Comparison of ENCODE assay signal across 8 cellular contexts in genomic region chr19:40806385-40807146, GRCh38. TPM values are rescaled to one million over a fixed set of nuclear protein-coding genes. Genes with fewer than 3 reads are reported as not detected.
DNase-seq lines count a peak whose midpoint lies in the region; ATAC-seq, FAIRE-seq and TF ChIP-seq lines count a peak whose summit lies in the region.

No MANE protein-coding gene starts in this region.

- no peaks in the 10 kb centered on the region for H3K9me3 Mint-ChIP-seq in activated CD8-positive, alpha-beta T cell treated with anti-CD3 and anti-CD28 coated beads, Interleukin-2, amount 10 ng/mL, durations not matched to agents 7 days and 5 days (ENCODE audit: insufficient read depth)

- peaks cover 35% of the 10 kb centered on the region for H3K4me1 ChIP-seq in HepG2 (ENCODE audit: insufficient read depth, low read length)

- no peaks in the 10 kb centered on the region for H3K9me3 ChIP-seq in HepG2 (ENCODE audit: low read length)

- WGBS in HepG2 (ENCODE audit: low lambda C conversion rate), result 69% methylated on average over 26 of the region's 26 CpGs

- H3K4me2 ChIP-seq in HepG2 (ENCODE audit: low read depth, low read length), result no peak overlapping the region

- H2AFZ ChIP-seq in HepG2 (ENCODE audit: low read length), result no peak overlapping the region

- peak overlapping the region in 57 of 59 donors; percentile 3 to 65 (median 40) for H3K4me3 ChIP-seq in dorsolateral prefrontal cortex
- no peak overlapping the region for H3K4me3 ChIP-seq in HepG2 (replicated peaks in 1 of 3; ENCODE audit: insufficient read depth in 1 of 3, low read depth in 2 of 3, low read length in 3 of 3)

- H4K20me1 ChIP-seq in HepG2 (ENCODE audit: insufficient read depth, low read length), result peaks cover 11% of the 10 kb centered on the region; the same call in 1 of the 2 replicates

- DNase-seq in GM13976 (ENCODE audit: low spot score), result peak; percentile 84
- DNase-seq in NCI-H1930 (lab: John Stamatoyannopoulos, UW), result peak; percentile 53 to 65
- DNase-seq in activated CD8-positive, alpha-beta T cell treated with anti-CD3 and anti-CD28 coated beads, Interleukin-2, amount 10 ng/mL, durations not matched to agents 7 days and 5 days, result peak; percentile 86
- peak; percentile 81 to 98 (median 92) for DNase-seq in dorsolateral prefrontal cortex
- peak; percentile 66 for DNase-seq in HepG2 (ENCODE audit: low spot score)
- DNase-seq in stimulated activated CD4-positive, alpha-beta T cell treated with anti-CD3 and anti-CD28 coated beads, Interleukin-1b, Interleukin-23, amount 100 ng/mL, for 48 hours, result peak; percentile 82
- DNase-seq in NCI-H345 (lab: John Stamatoyannopoulos, UW), result no peak

- ATAC-seq in activated CD8-positive, alpha-beta T cell treated with anti-CD3 and anti-CD28 coated beads, Interleukin-2, amount 10 ng/mL, durations not matched to agents 7 days and 5 days, result peak; percentile 56
- ATAC-seq in HepG2 (peak; percentile 81), GM21529 (IDR thresholded peaks at IDR 0.05; ENCODE audit: unreplicated experiment) (no peak)

- TF ChIP-seq CTCF in GM13976 (IDR thresholded peaks at IDR 0.05; ENCODE audit: borderline replicate concordance, control extremely low read depth, extremely low read depth, insufficient read depth, missing control alignments), result peak; percentile 61
- peak; percentile 78 to 98 (median 93) for TF ChIP-seq CTCF in dorsolateral prefrontal cortex (IDR thresholded peaks at IDR 0.05 in 54 of 56, conservative IDR thresholded peaks at IDR 0.05 in 2 of 56; ENCODE audit: low read depth in 1 of 56, partially characterized antibody in 56 of 56)
- TF ChIP-seq CTCF in HepG2 (CRISPR knock-in tag; IDR thresholded peaks at IDR 0.05), result peak; percentile 77

- no TSS peak for BruUV-seq in HepG2 (replicated peaks; lab: Mats Ljungman, UMichigan)

- POLR2A ChIA-PET in activated CD8-positive, alpha-beta T cell treated with anti-CD3 and anti-CD28 coated beads, Interleukin-2, amount 10 ng/mL, durations not matched to agents 7 days and 5 days (lab: Charles Lee), result interaction anchor here (0.6 to 6.1 kb wide), 6 partner anchors 8 to 195 kb away, joined by 3 to 35 read pairs (median 4); partner anchors contain the start of genes EGLN2 and RAB4B
- POLR2A ChIA-PET in HepG2 (lab: Yijun Ruan, JAX), result interaction anchor here (0.9 to 3.1 kb wide), 7 partner anchors 8 to 236 kb away, joined by 3 to 21 read pairs (median 7); partner anchors contain the start of genes ACTMAP, EGLN2, RAB4B and SNRPA

- TF ChIP-seq EP300 in HepG2 (IDR thresholded peaks at IDR 0.05; ENCODE audit: low read depth in 2 of 2, low read length in 2 of 2), result no peak
- TF ChIP-seq EP300 in HepG2 (CRISPR knock-in tag; IDR thresholded peaks at IDR 0.05; ENCODE audit: borderline replicate concordance), result no peak

- H3K36me3 ChIP-seq in HepG2 (replicated peaks in 1 of 2; ENCODE audit: control insufficient read depth in 1 of 2, insufficient read depth in 2 of 2, low read length in 2 of 2), result peaks cover 15 to 29% of the 10 kb centered on the region in 2 experiments; a peak in 4 of 5 replicates

- H3K79me2 ChIP-seq in HepG2 (ENCODE audit: insufficient read depth, low read length), result peaks cover 15% of the 10 kb centered on the region

- peaks cover under 1% of the 10 kb centered on the region for H3K27me3 Mint-ChIP-seq in activated CD8-positive, alpha-beta T cell treated with anti-CD3 and anti-CD28 coated beads, Interleukin-2, amount 10 ng/mL, durations not matched to agents 7 days and 5 days (ENCODE audit: low read depth)

- no peak overlapping the region for H3K9ac ChIP-seq in HepG2 (ENCODE audit: insufficient read depth, low read depth, low read length)

- intact Hi-C loops in dorsolateral prefrontal cortex (cut with DNase I), result loop anchor here in 1 of 2 donors (5.0 kb wide), 1 partner anchor 89 kb away; the partner anchor contains the start of genes COQ8B and ITPKC
- intact Hi-C loops in HepG2 (cut with micrococcal nuclease; ENCODE audit: unreplicated experiment), result loop anchor here (2.0 to 5.0 kb wide), 3 partner anchors 62 to 144 kb away; partner anchors contain the start of genes COQ8B and ITPKC

- H3K4me3 Mint-ChIP-seq in activated CD8-positive, alpha-beta T cell treated with anti-CD3 and anti-CD28 coated beads, Interleukin-2, amount 10 ng/mL, durations not matched to agents 7 days and 5 days, result peak overlapping the region; percentile 95

- no peak for TF ChIP-seq POLR2A in HepG2 (IDR thresholded peaks at IDR 0.05; ENCODE audit: insufficient read depth in 1 of 2, low read depth in 2 of 2, low read length in 2 of 2)

- H3K36me3 Mint-ChIP-seq in activated CD8-positive, alpha-beta T cell treated with anti-CD3 and anti-CD28 coated beads, Interleukin-2, amount 10 ng/mL, durations not matched to agents 7 days and 5 days (ENCODE audit: low read depth), result peaks cover 82% of the 10 kb centered on the region

- H3K27ac Mint-ChIP-seq in activated CD8-positive, alpha-beta T cell treated with anti-CD3 and anti-CD28 coated beads, Interleukin-2, amount 10 ng/mL, durations not matched to agents 7 days and 5 days, result peak overlapping the region; percentile 95

- H3K27me3 ChIP-seq in dorsolateral prefrontal cortex, result no peaks in the 10 kb centered on the region
- H3K27me3 ChIP-seq in HepG2 (ENCODE audit: control insufficient read depth in 1 of 2, insufficient read depth in 2 of 2, low read length in 2 of 2), result no peaks in the 10 kb centered on the region; a peak in 1 of 5 replicates

- peak overlapping the region; percentile 68 to 99 (median 96) for H3K27ac ChIP-seq in dorsolateral prefrontal cortex
- no peak overlapping the region for H3K27ac ChIP-seq in HepG2 (ENCODE audit: extremely low read length, insufficient read depth, low read length)

- peak; percentile 74 for TF ChIP-seq RAD21 in HepG2 (CRISPR knock-in tag; IDR thresholded peaks at IDR 0.05)

- peaks cover 94% of the 10 kb centered on the region for H3K4me1 Mint-ChIP-seq in activated CD8-positive, alpha-beta T cell treated with anti-CD3 and anti-CD28 coated beads, Interleukin-2, amount 10 ng/mL, durations not matched to agents 7 days and 5 days (ENCODE audit: low read depth)

- peak; percentile 23 for FAIRE-seq in HepG2 (lab: Jason Lieb, UNC)

- in situ Hi-C loops in GM13976 (cut with MboI; ENCODE audit: low sequenced_read_pairs, unreplicated experiment), result no loop called here
- in situ Hi-C loops in HepG2 (cut with HindIII; ENCODE audit: extremely low pct_ligation_motif_present, low pct_unique_long_range_greater_than_20kb), result loop anchor here (5.0 kb wide), 2 partner anchors 54 to 144 kb away; partner anchors contain the start of genes ACTMAP and SNRPA

- CTCF ChIA-PET in activated CD8-positive, alpha-beta T cell treated with anti-CD3 and anti-CD28 coated beads, Interleukin-2, amount 10 ng/mL, durations not matched to agents 7 days and 5 days (lab: Charles Lee), result interaction anchor here (0.8 to 5.6 kb wide), 28 partner anchors 8 to 550 kb away, joined by 3 to 63 read pairs (median 5); partner anchors contain the start of genes ACTMAP, COQ8B, EGLN2 and ITPKC
- CTCF ChIA-PET in HepG2 (lab: Yijun Ruan, JAX; ENCODE audit: low intra/inter-chr PET ratio, low total read pairs), result interaction anchor here (0.7 to 1.1 kb wide), 2 partner anchors 8 to 62 kb away, joined by 4 read pairs; partner anchors contain the start of gene EGLN2

RNA-seq across cellular contexts. Expression of gene EGLN2, which starts 7.6 kb away (rescaled TPM):
- total RNA-seq in activated CD8-positive, alpha-beta T cell treated with anti-CD3 and anti-CD28 coated beads, Interleukin-2, amount 10 ng/mL, durations not matched to agents 7 days and 5 days, result 100 to 1,000 TPM; 121 to 126 TPM
- total RNA-seq in dorsolateral prefrontal cortex (100 to 1,000 TPM in 69 of 120 experiments, 10 to 100 TPM in 51; 73.7 to 138 (median 102) TPM), HepG2 (2016; rRNA removed; fragmentation: Illumina TruSeq; extraction: Trizol) (32.4 and 40.8 TPM in 2 replicates)
- total RNA-seq in HepG2 (2016; cell fraction: cytosol; rRNA removed; fragmentation: Illumina TruSeq; extraction: Trizol; ENCODE audit: low read depth), result 19.0 and 19.4 TPM in 2 replicates
- 37.6 and 41.3 TPM in 2 replicates for total RNA-seq in HepG2 (2016; cell fraction: insoluble cytoplasmic fraction; rRNA removed; fragmentation: Illumina TruSeq; extraction: Trizol)
- 39.4 and 40.9 TPM in 2 replicates for total RNA-seq in HepG2 (2016; cell fraction: membrane; rRNA removed; fragmentation: Illumina TruSeq; extraction: Trizol)
- total RNA-seq in HepG2 (2016; cell fraction: nucleus; rRNA removed; fragmentation: Illumina TruSeq; extraction: Trizol), result 27.3 and 29.2 TPM in 2 replicates
- polyA plus RNA-seq in HepG2 (2011; rRNA removed), result 16.5 and 25.4 TPM in 2 replicates
- polyA plus RNA-seq in HepG2 (2011; cell fraction: cytosol; rRNA removed), result 16.4 and 23.8 TPM in 2 replicates
- 38.7 and 44.6 TPM in 2 replicates for polyA plus RNA-seq in HepG2 (2011; cell fraction: nucleus; rRNA removed)
- 14.0 and 22.0 TPM in 2 replicates for polyA plus RNA-seq in HepG2 (2012)
- polyA plus RNA-seq in HepG2 (2016; cell fraction: cytosol; fragmentation: Illumina TruSeq; extraction: Trizol; ENCODE audit: low read depth), result 13.6 and 14.2 TPM in 2 replicates
- 31.3 and 33.0 TPM in 2 replicates for polyA plus RNA-seq in HepG2 (2016; cell fraction: insoluble cytoplasmic fraction; fragmentation: Illumina TruSeq; extraction: Trizol; ENCODE audit: low read depth)
- polyA plus RNA-seq in HepG2 (2016; cell fraction: membrane; fragmentation: Illumina TruSeq; extraction: Trizol; ENCODE audit: low read depth), result 24.9 and 27.6 TPM in 2 replicates
- 40.6 and 43.6 TPM in 2 replicates for polyA plus RNA-seq in HepG2 (2016; cell fraction: nucleus; fragmentation: Illumina TruSeq; extraction: Trizol; ENCODE audit: insufficient read depth, low read depth)
- 38.0 and 66.8 TPM in 2 replicates for polyA minus RNA-seq in HepG2 (2011; rRNA and poly(A)+ RNA removed; ENCODE audit: low replicate concordance)
- polyA minus RNA-seq in HepG2 (2011; cell fraction: cytosol; rRNA and poly(A)+ RNA removed), result 9.9 and 12.8 TPM in 2 replicates
- 16.5 and 19.2 TPM in 2 replicates for polyA minus RNA-seq in HepG2 (2011; cell fraction: nucleus; rRNA and poly(A)+ RNA removed)

RNA-seq across cellular contexts. Expression of gene RAB4B, which starts 28.5 kb away (rescaled TPM):
- total RNA-seq in activated CD8-positive, alpha-beta T cell treated with anti-CD3 and anti-CD28 coated beads, Interleukin-2, amount 10 ng/mL, durations not matched to agents 7 days and 5 days, result 10 to 100 TPM; 50.2 to 53.1 TPM
- total RNA-seq in dorsolateral prefrontal cortex (100 to 1,000 TPM in 6 of 120 experiments, 10 to 100 TPM in 114; 42.2 to 113 (median 77.4) TPM), HepG2 (2016; rRNA removed; fragmentation: Illumina TruSeq; extraction: Trizol) (2.2 and 3.3 TPM in 2 replicates)
- 1.3 and 2.3 TPM in 2 replicates for total RNA-seq in HepG2 (2016; cell fraction: cytosol; rRNA removed; fragmentation: Illumina TruSeq; extraction: Trizol; ENCODE audit: low read depth)
- total RNA-seq in HepG2 (2016; cell fraction: insoluble cytoplasmic fraction; rRNA removed; fragmentation: Illumina TruSeq; extraction: Trizol), result 2.1 and 3.5 TPM in 2 replicates
- 2.2 and 2.4 TPM in 2 replicates for total RNA-seq in HepG2 (2016; cell fraction: membrane; rRNA removed; fragmentation: Illumina TruSeq; extraction: Trizol)
- 3.3 and 4.5 TPM in 2 replicates for total RNA-seq in HepG2 (2016; cell fraction: nucleus; rRNA removed; fragmentation: Illumina TruSeq; extraction: Trizol)
- 5.4 and 6.1 TPM in 2 replicates for polyA plus RNA-seq in HepG2 (2011; rRNA removed)
- 8.5 and 11.8 TPM in 2 replicates for polyA plus RNA-seq in HepG2 (2011; cell fraction: cytosol; rRNA removed)
- 11.9 and 12.0 TPM in 2 replicates for polyA plus RNA-seq in HepG2 (2011; cell fraction: nucleus; rRNA removed)
- polyA plus RNA-seq in HepG2 (2012), result 4.2 and 5.6 TPM in 2 replicates
- polyA plus RNA-seq in HepG2 (2016; cell fraction: cytosol; fragmentation: Illumina TruSeq; extraction: Trizol; ENCODE audit: low read depth), result 3.1 and 4.5 TPM in 2 replicates
- polyA plus RNA-seq in HepG2 (2016; cell fraction: insoluble cytoplasmic fraction; fragmentation: Illumina TruSeq; extraction: Trizol; ENCODE audit: low read depth), result 3.4 and 4.4 TPM in 2 replicates
- polyA plus RNA-seq in HepG2 (2016; cell fraction: membrane; fragmentation: Illumina TruSeq; extraction: Trizol; ENCODE audit: low read depth), result 3.8 and 3.9 TPM in 2 replicates
- 13.8 and 16.0 TPM in 2 replicates for polyA plus RNA-seq in HepG2 (2016; cell fraction: nucleus; fragmentation: Illumina TruSeq; extraction: Trizol; ENCODE audit: insufficient read depth, low read depth)
- polyA minus RNA-seq in HepG2 (2011; rRNA and poly(A)+ RNA removed; ENCODE audit: low replicate concordance), result 2.7 and 3.9 TPM in 2 replicates
- 1.9 and 3.3 TPM in 2 replicates for polyA minus RNA-seq in HepG2 (2011; cell fraction: cytosol; rRNA and poly(A)+ RNA removed)
- 1.9 and 2.2 TPM in 2 replicates for polyA minus RNA-seq in HepG2 (2011; cell fraction: nucleus; rRNA and poly(A)+ RNA removed)

RNA-seq across cellular contexts. Expression of gene MIA, which starts 31.2 kb away (rescaled TPM):
- total RNA-seq in activated CD8-positive, alpha-beta T cell treated with anti-CD3 and anti-CD28 coated beads, Interleukin-2, amount 10 ng/mL, durations not matched to agents 7 days and 5 days, result not detected
- total RNA-seq in dorsolateral prefrontal cortex (10 to 100 TPM in 4 of 120 experiments, 1 to 10 TPM in 53, not detected in 63; 1.4 to 14.0 (median 2.9) TPM), HepG2 (2016; rRNA removed; fragmentation: Illumina TruSeq; extraction: Trizol) (not detected in 2 replicates)
- total RNA-seq in HepG2 (2016; cell fraction: cytosol; rRNA removed; fragmentation: Illumina TruSeq; extraction: Trizol; ENCODE audit: low read depth), result not detected in 2 replicates
- total RNA-seq in HepG2 (2016; cell fraction: insoluble cytoplasmic fraction; rRNA removed; fragmentation: Illumina TruSeq; extraction: Trizol), result not detected in 2 replicates
- total RNA-seq in HepG2 (2016; cell fraction: membrane; rRNA removed; fragmentation: Illumina TruSeq; extraction: Trizol), result not detected in 2 replicates
- total RNA-seq in HepG2 (2016; cell fraction: nucleus; rRNA removed; fragmentation: Illumina TruSeq; extraction: Trizol), result not detected in 2 replicates
- polyA plus RNA-seq in HepG2 (2011; rRNA removed), result 0.61 and 2.5 TPM in 2 replicates
- polyA plus RNA-seq in HepG2 (2011; cell fraction: cytosol; rRNA removed), result 0.25 TPM in 1 of 2 replicates, not detected in the other
- 1.1 and 5.8 TPM in 2 replicates for polyA plus RNA-seq in HepG2 (2011; cell fraction: nucleus; rRNA removed)
- 1.5 and 1.6 TPM in 2 replicates for polyA plus RNA-seq in HepG2 (2012)
- not detected in 2 replicates for polyA plus RNA-seq in HepG2 (2016; cell fraction: cytosol; fragmentation: Illumina TruSeq; extraction: Trizol; ENCODE audit: low read depth)
- not detected in 2 replicates for polyA plus RNA-seq in HepG2 (2016; cell fraction: insoluble cytoplasmic fraction; fragmentation: Illumina TruSeq; extraction: Trizol; ENCODE audit: low read depth)
- not detected in 2 replicates for polyA plus RNA-seq in HepG2 (2016; cell fraction: membrane; fragmentation: Illumina TruSeq; extraction: Trizol; ENCODE audit: low read depth)
- polyA plus RNA-seq in HepG2 (2016; cell fraction: nucleus; fragmentation: Illumina TruSeq; extraction: Trizol; ENCODE audit: insufficient read depth, low read depth), result not detected in 2 replicates
- 1.6 TPM in 1 of 2 replicates, not detected in the other for polyA minus RNA-seq in HepG2 (2011; rRNA and poly(A)+ RNA removed; ENCODE audit: low replicate concordance)
- polyA minus RNA-seq in HepG2 (2011; cell fraction: cytosol; rRNA and poly(A)+ RNA removed), result not detected in 2 replicates
- polyA minus RNA-seq in HepG2 (2011; cell fraction: nucleus; rRNA and poly(A)+ RNA removed), result 1.7 and 4.5 TPM in 2 replicates

RNA-seq across cellular contexts. Expression of gene CYP2A6, which starts 43.7 kb away (rescaled TPM):
- not detected for total RNA-seq in activated CD8-positive, alpha-beta T cell treated with anti-CD3 and anti-CD28 coated beads, Interleukin-2, amount 10 ng/mL, durations not matched to agents 7 days and 5 days
- 1 to 10 TPM in 5 of 120 experiments, under 1 TPM in 20, not detected in 95; 0.18 to 1.7 (median 0.63) TPM for total RNA-seq in dorsolateral prefrontal cortex
- not detected in 2 replicates for total RNA-seq in HepG2 (2016; rRNA removed; fragmentation: Illumina TruSeq; extraction: Trizol)
- total RNA-seq in HepG2 (2016; cell fraction: cytosol; rRNA removed; fragmentation: Illumina TruSeq; extraction: Trizol; ENCODE audit: low read depth), result not detected in 2 replicates
- total RNA-seq in HepG2 (2016; cell fraction: insoluble cytoplasmic fraction; rRNA removed; fragmentation: Illumina TruSeq; extraction: Trizol), result not detected in 2 replicates
- not detected in 2 replicates for total RNA-seq in HepG2 (2016; cell fraction: membrane; rRNA removed; fragmentation: Illumina TruSeq; extraction: Trizol)
- total RNA-seq in HepG2 (2016; cell fraction: nucleus; rRNA removed; fragmentation: Illumina TruSeq; extraction: Trizol), result not detected in 2 replicates
- polyA plus RNA-seq in HepG2 (2011; rRNA removed), result not detected in 2 replicates
- not detected in 2 replicates for polyA plus RNA-seq in HepG2 (2011; cell fraction: cytosol; rRNA removed)
- not detected in 2 replicates for polyA plus RNA-seq in HepG2 (2011; cell fraction: nucleus; rRNA removed)
- not detected in 2 replicates for polyA plus RNA-seq in HepG2 (2012)
- polyA plus RNA-seq in HepG2 (2016; cell fraction: cytosol; fragmentation: Illumina TruSeq; extraction: Trizol; ENCODE audit: low read depth), result not detected in 2 replicates
- polyA plus RNA-seq in HepG2 (2016; cell fraction: insoluble cytoplasmic fraction; fragmentation: Illumina TruSeq; extraction: Trizol; ENCODE audit: low read depth), result not detected in 2 replicates
- not detected in 2 replicates for polyA plus RNA-seq in HepG2 (2016; cell fraction: membrane; fragmentation: Illumina TruSeq; extraction: Trizol; ENCODE audit: low read depth)
- polyA plus RNA-seq in HepG2 (2016; cell fraction: nucleus; fragmentation: Illumina TruSeq; extraction: Trizol; ENCODE audit: insufficient read depth, low read depth), result not detected in 2 replicates
- 0.21 TPM in 1 of 2 replicates, not detected in the other for polyA minus RNA-seq in HepG2 (2011; rRNA and poly(A)+ RNA removed; ENCODE audit: low replicate concordance)
- not detected in 2 replicates for polyA minus RNA-seq in HepG2 (2011; cell fraction: cytosol; rRNA and poly(A)+ RNA removed)
- polyA minus RNA-seq in HepG2 (2011; cell fraction: nucleus; rRNA and poly(A)+ RNA removed), result not detected in 2 replicates

RNA-seq across cellular contexts. Expression of gene SNRPA, which starts 55.6 kb away (rescaled TPM):
- 100 to 1,000 TPM; 175 to 183 TPM for total RNA-seq in activated CD8-positive, alpha-beta T cell treated with anti-CD3 and anti-CD28 coated beads, Interleukin-2, amount 10 ng/mL, durations not matched to agents 7 days and 5 days
- total RNA-seq in dorsolateral prefrontal cortex (10 to 100 TPM; 22.7 to 66.6 (median 39.6) TPM), HepG2 (2016; rRNA removed; fragmentation: Illumina TruSeq; extraction: Trizol) (55.6 and 59.6 TPM in 2 replicates)
- 30.9 and 37.5 TPM in 2 replicates for total RNA-seq in HepG2 (2016; cell fraction: cytosol; rRNA removed; fragmentation: Illumina TruSeq; extraction: Trizol; ENCODE audit: low read depth)
- 43.3 and 60.9 TPM in 2 replicates for total RNA-seq in HepG2 (2016; cell fraction: insoluble cytoplasmic fraction; rRNA removed; fragmentation: Illumina TruSeq; extraction: Trizol)
- 30.2 and 35.2 TPM in 2 replicates for total RNA-seq in HepG2 (2016; cell fraction: membrane; rRNA removed; fragmentation: Illumina TruSeq; extraction: Trizol)
- 40.9 and 42.9 TPM in 2 replicates for total RNA-seq in HepG2 (2016; cell fraction: nucleus; rRNA removed; fragmentation: Illumina TruSeq; extraction: Trizol)
- polyA plus RNA-seq in HepG2 (2011; rRNA removed), result 111 and 162 TPM in 2 replicates
- 36.8 and 67.8 TPM in 2 replicates for polyA plus RNA-seq in HepG2 (2011; cell fraction: cytosol; rRNA removed)
- 112 and 136 TPM in 2 replicates for polyA plus RNA-seq in HepG2 (2011; cell fraction: nucleus; rRNA removed)
- 55.3 and 58.7 TPM in 2 replicates for polyA plus RNA-seq in HepG2 (2012)
- 31.4 and 37.9 TPM in 2 replicates for polyA plus RNA-seq in HepG2 (2016; cell fraction: cytosol; fragmentation: Illumina TruSeq; extraction: Trizol; ENCODE audit: low read depth)
- polyA plus RNA-seq in HepG2 (2016; cell fraction: insoluble cytoplasmic fraction; fragmentation: Illumina TruSeq; extraction: Trizol; ENCODE audit: low read depth), result 87.1 and 104 TPM in 2 replicates
- 41.6 and 53.2 TPM in 2 replicates for polyA plus RNA-seq in HepG2 (2016; cell fraction: membrane; fragmentation: Illumina TruSeq; extraction: Trizol; ENCODE audit: low read depth)
- 106 and 112 TPM in 2 replicates for polyA plus RNA-seq in HepG2 (2016; cell fraction: nucleus; fragmentation: Illumina TruSeq; extraction: Trizol; ENCODE audit: insufficient read depth, low read depth)
- polyA minus RNA-seq in HepG2 (2011; rRNA and poly(A)+ RNA removed; ENCODE audit: low replicate concordance), result 182 and 255 TPM in 2 replicates
- polyA minus RNA-seq in HepG2 (2011; cell fraction: cytosol; rRNA and poly(A)+ RNA removed), result 80.0 and 106 TPM in 2 replicates
- polyA minus RNA-seq in HepG2 (2011; cell fraction: nucleus; rRNA and poly(A)+ RNA removed), result 49.1 and 73.4 TPM in 2 replicates

Comparison
In these comparisons a context has a peak if more than half of its experiments do, and no peak if none do; other contexts are left out.
1. H3K4me3 ChIP-seq: peak in dorsolateral prefrontal cortex (57 of 59); none in HepG2 (0 of 3).
2. RNA of gene RAB4B, which starts 28.5 kb away (total RNA-seq): 42.2 to 113 TPM in dorsolateral prefrontal cortex and 50.2 to 53.1 TPM in activated CD8-positive, alpha-beta T cell treated with anti-CD3 and anti-CD28 coated beads, Interleukin-2, amount 10 ng/mL, durations not matched to agents 7 days and 5 days; 1.3 to 4.5 TPM in HepG2; every median in the first group is over 4 times any median in the second.
3. Peak in every context shown above with its lines, with median percentiles within 50 percentile points of each other: CTCF ChIP-seq.